ENCODE assay signal across 9 cellular contexts in the genomic region with DNA sequence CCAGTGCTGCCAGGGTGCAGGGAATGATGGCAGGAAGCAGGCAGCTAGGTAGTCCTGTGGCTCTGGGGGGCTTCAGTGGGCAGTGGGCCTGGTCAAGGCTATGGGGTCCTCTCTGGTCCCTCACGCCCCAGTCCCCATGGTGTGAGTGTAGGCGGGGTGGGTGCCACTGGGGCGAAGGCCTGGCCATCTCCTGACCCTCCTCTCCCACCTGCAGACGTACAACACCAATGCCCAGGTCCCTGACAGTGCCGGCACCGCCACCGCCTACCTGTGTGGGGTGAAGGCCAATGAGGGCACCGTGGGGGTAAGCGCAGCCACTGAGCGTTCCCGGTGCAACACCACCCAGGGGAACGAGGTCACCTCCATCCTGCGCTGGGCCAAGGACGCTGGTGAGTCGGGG. TPM values are rescaled to one million over a fixed set of nuclear protein-coding genes. Genes with fewer than 3 reads are reported as not detected.
"Had no signal": no experiment of that assay in that cellular context is flagged by ENCODE, and none has a peak within 500 bp of the region (broad histone marks: within the 10 kb centered on the region; RNA-seq: fewer than 3 reads in every experiment).

No MANE protein-coding gene starts in this region.

- H3K4me2 ChIP-seq: GM23338 had no signal

- H3K4me1 ChIP-seq: HAP-1 had no signal

- ATAC-seq: GM23338, HCT116 had no signal

- H3K4me3 ChIP-seq: GM23338, HAP-1 had no signal

- H3K36me3 ChIP-seq: HAP-1 had no signal

- H2AFZ ChIP-seq: GM23338 had no signal

- DNase-seq: H7, HFFc6, KBM-7 had no signal

- FAIRE-seq: HTR-8/SVneo had no signal

- H3K9me3 ChIP-seq: HAP-1 had no signal

RNA-seq across cellular contexts. Expression of gene ALPL, which starts 53.7 kb away (rescaled TPM):
- total RNA-seq: H4, HT-29 had no signal
